8 cellular contexts compared by ENCODE assay signal in the genomic region with DNA sequence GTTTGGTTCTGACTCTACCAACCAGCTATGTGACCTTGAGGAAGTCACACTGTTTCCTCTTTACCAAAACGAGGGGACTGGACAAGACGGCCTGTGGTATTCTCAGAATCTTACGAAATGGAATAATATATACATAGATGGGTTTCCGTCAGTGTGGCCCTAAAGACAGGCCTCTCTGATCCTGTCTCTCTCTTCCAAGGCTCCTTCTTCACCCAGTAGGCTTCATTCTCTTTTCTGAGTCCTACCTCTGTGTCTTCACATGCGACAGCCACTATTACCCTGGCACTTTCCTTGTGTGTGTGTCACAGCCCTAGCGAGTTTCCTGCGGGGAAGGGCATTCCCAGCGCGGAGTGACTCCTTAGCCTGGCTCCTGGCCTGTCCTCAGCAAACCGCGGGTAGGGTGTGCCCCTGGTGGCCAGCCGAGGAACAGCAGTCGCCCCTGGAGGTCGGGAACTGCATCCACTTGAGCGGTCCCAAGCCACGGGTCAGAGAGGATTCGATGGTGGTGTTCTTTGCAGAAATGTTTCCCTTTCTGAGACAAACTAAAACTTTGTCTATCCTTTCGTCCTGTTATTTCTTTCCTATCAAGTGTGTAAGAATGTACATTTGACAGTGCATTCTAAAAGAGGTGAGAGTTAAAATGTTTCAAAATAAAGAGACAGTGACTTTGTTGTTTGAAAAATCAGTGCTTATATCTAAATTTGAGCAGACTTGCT.
DNase-seq lines count a peak whose midpoint lies in the region; ATAC-seq and TF ChIP-seq lines count a peak whose summit lies in the region.

No MANE protein-coding gene starts in this region.

- WGBS in heart left ventricle, 4 donors = 18 to 20% (median 19%) methylated on average over 18 of the region's 18 CpGs

- DNase-seq in GM13977 (ENCODE audit: low spot score) (peak; percentile 64), SHP77 treated with DMSO at 0.1 percent for 48 hours (lab: John Stamatoyannopoulos, UW) (peak; percentile 22), heart left ventricle (peak; percentile 84 to 92 (median 87)), posterior cingulate gyrus (peak; percentile 58 to 97 (median 86)), ureter (ENCODE audit: low spot score) (peak; percentile 80), cortex of kidney (lab: John Stamatoyannopoulos, UW) (no peak)
- DNase-seq in activated naive CD8-positive, alpha-beta T cell treated with anti-CD3 and anti-CD28 coated beads for 36 hours = peak; percentile 58

- no peaks in the 10 kb centered on the region for H3K27me3 ChIP-seq in heart left ventricle

- H3K27me3 Mint-ChIP-seq in activated naive CD8-positive, alpha-beta T cell treated with anti-CD3 and anti-CD28 coated beads for 36 hours = peaks cover 19% of the 10 kb centered on the region

- peaks cover 0 to 75% (median 9%) of the 10 kb centered on the region in 12 donors for H3K4me1 ChIP-seq in heart left ventricle

- no peak overlapping the region for H3K27ac Mint-ChIP-seq in activated naive CD8-positive, alpha-beta T cell treated with anti-CD3 and anti-CD28 coated beads for 36 hours

- peak; percentile 67 for ATAC-seq in HG03159 (IDR thresholded peaks at IDR 0.05; ENCODE audit: unreplicated experiment)
- peak; percentile 87 to 98 (median 94) for ATAC-seq in heart left ventricle

- H3K9me3 ChIP-seq in heart left ventricle = no peaks in the 10 kb centered on the region

- H3K36me3 Mint-ChIP-seq in activated naive CD8-positive, alpha-beta T cell treated with anti-CD3 and anti-CD28 coated beads for 36 hours = no peaks in the 10 kb centered on the region

- intact Hi-C loops in heart left ventricle (cut with DNase I) (loop anchor here (1.0 to 10.0 kb wide), 9 partner anchors 59 to 437 kb away; a partner anchor contains a TSS), posterior cingulate gyrus (cut with DNase I) (no loop called here)

- in situ Hi-C loops in GM13977 (cut with MboI; ENCODE audit: low pct_unique_long_range_greater_than_20kb, low sequenced_read_pairs, unreplicated experiment) = no loop called here

- peak overlapping the region in 7 of 12 donors; percentile 1 to 86 (median 14) for H3K27ac ChIP-seq in heart left ventricle

- TF ChIP-seq CTCF in GM13977 (IDR thresholded peaks at IDR 0.05; ENCODE audit: extremely low read depth, insufficient read depth, missing control alignments) (peak; percentile 95), heart left ventricle (IDR thresholded peaks at IDR 0.05) (peak; percentile 95 to 99 (median 98))

- TF ChIP-seq POLR2A in heart left ventricle (IDR thresholded peaks at IDR 0.05) = no peak

- no peaks in the 10 kb centered on the region for H3K4me1 Mint-ChIP-seq in activated naive CD8-positive, alpha-beta T cell treated with anti-CD3 and anti-CD28 coated beads for 36 hours

- H3K4me3 ChIP-seq in heart left ventricle = peak overlapping the region in 2 of 12 donors; percentile 8 to 12

- H3K36me3 ChIP-seq in heart left ventricle = no peaks in the 10 kb centered on the region

- no peaks in the 10 kb centered on the region for H3K9me3 Mint-ChIP-seq in activated naive CD8-positive, alpha-beta T cell treated with anti-CD3 and anti-CD28 coated beads for 36 hours

- no peak overlapping the region for H3K4me3 Mint-ChIP-seq in activated naive CD8-positive, alpha-beta T cell treated with anti-CD3 and anti-CD28 coated beads for 36 hours
